In genomic region chr12:82714427-82714826, GRCh38 we compare ENCODE assay signal across 24 cellular contexts.
"Had no signal": no experiment of that assay in that cellular context is flagged by ENCODE, and none has a peak within 500 bp of the region (broad histone marks: within the 10 kb centered on the region; RNA-seq: fewer than 3 reads in every experiment).

No MANE protein-coding gene starts in this region.

- H3K4me3 ChIP-seq: neural progenitor cell, ovary, psoas muscle, right lobe of liver, sigmoid colon, stomach, thoracic aorta, thyroid gland, tibial nerve, upper lobe of left lung, vagina had no signal

- H3K79me2 ChIP-seq: parathyroid adenoma had no signal

- ATAC-seq: psoas muscle; right cardiac atrium; right lobe of liver; stimulated activated effector memory CD8-positive, alpha-beta T cell treated with anti-CD3 and anti-CD28 coated beads, Interleukin-12 subunit alpha, Interleukin-12 subunit beta, amount 100 ng/mL, for 72 hours; stimulated activated naive B cell treated with anti-CD40 and anti-IgM and Interleukin-4, amounts not matched to agents 10 μg/mL and 1 μg/mL and 100 μg/mL, for 72 hours had no signal

- H3K27ac ChIP-seq: neural progenitor cell, ovary, parathyroid adenoma, psoas muscle, right lobe of liver, sigmoid colon, stomach, thoracic aorta, thyroid gland, tibial nerve, upper lobe of left lung, vagina had no signal

- DNase-seq: occipital lobe; ovary; posterior cingulate gyrus; psoas muscle; right cardiac atrium; right lobe of liver; sigmoid colon; small intestine; stimulated activated CD4-positive, alpha-beta T cell treated with anti-CD3 and anti-CD28 coated beads, Interleukin-15, amount 100 ng/mL, for 24 hours; stimulated activated CD4-positive, alpha-beta T cell treated with anti-CD3 and anti-CD28 coated beads, Interleukin-2, amount 100 ng/mL, for 24 hours; stimulated activated CD4-positive, alpha-beta T cell treated with anti-CD3 and anti-CD28 coated beads, Interleukin-2, amount 100 ng/mL, for 48 hours; stimulated activated CD4-positive, alpha-beta T cell treated with anti-CD3 and anti-CD28 coated beads, Interleukin-4, amount 100 ng/mL, for 24 hours; stimulated activated naive B cell treated with anti-CD40 and anti-IgM and Interleukin-4, amounts not matched to agents 10 μg/mL and 1 μg/mL and 100 μg/mL, for 72 hours; stimulated activated naive CD4-positive, alpha-beta T cell treated with Interleukin-2 at 50 U/mL for 16 hours; stomach; thyroid gland; trophoblast cell; upper lobe of left lung had no signal

- H3K36me3 ChIP-seq: neural progenitor cell, ovary, right lobe of liver, sigmoid colon, stomach, thoracic aorta, thyroid gland, tibial nerve, upper lobe of left lung, vagina had no signal

- H3K9ac ChIP-seq: neural progenitor cell, parathyroid adenoma had no signal

- H3K4me1 ChIP-seq: neural progenitor cell, parathyroid adenoma, psoas muscle, right lobe of liver, thyroid gland, tibial nerve, vagina had no signal

- H3K4me2 ChIP-seq: neural progenitor cell had no signal

- H3K27me3 ChIP-seq: neural progenitor cell, ovary, right lobe of liver, sigmoid colon, stomach, thyroid gland, tibial nerve, upper lobe of left lung, vagina had no signal

- H3K9me3 ChIP-seq: ovary, psoas muscle, right lobe of liver, sigmoid colon, stomach, thoracic aorta, thyroid gland, tibial nerve, upper lobe of left lung, vagina had no signal
